In the genomic region with DNA sequence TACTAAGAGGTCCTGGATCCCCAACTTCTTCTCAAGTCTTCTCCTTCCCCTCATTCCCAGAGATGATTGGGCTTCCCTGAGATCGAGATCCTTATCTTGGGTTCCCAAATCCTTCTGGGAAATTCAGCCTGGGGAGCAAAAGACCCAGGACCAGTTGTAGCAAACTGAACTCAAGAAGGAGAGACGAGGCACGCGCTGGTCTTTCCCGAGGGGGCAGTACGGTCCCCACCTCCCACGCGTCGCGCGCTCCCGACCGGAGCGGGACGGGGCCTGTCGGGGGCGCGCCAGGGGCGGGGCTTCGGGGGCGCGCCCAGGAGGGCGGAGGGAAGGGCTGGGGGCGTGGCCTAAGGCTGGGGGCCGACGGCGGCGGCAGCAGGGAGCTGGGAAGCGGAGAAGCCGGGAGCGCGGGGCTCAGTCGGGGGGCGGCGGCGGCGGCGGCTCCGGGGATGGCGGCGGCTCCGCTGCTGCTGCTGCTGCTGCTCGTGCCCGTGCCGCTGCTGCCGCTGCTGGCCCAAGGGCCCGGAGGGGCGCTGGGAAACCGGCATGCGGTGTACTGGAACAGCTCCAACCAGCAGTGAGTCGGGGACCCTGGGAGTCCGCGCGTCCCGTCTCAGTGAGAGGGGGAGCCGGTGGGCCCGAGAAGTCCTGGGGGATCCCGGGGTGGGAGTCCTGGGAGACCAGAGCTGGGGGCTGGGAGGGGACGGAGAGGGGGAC, we compare ENCODE assay signal across 8 cellular contexts. TPM values are rescaled to one million over a fixed set of nuclear protein-coding genes. Genes with fewer than 3 reads are reported as not detected.
A peak's percentile ranks its signal among the peaks of the same experiment; 100 is the strongest.
DNase-seq lines count a peak whose midpoint lies in the region; ATAC-seq and TF ChIP-seq lines count a peak whose summit lies in the region.

A gene with protein sequence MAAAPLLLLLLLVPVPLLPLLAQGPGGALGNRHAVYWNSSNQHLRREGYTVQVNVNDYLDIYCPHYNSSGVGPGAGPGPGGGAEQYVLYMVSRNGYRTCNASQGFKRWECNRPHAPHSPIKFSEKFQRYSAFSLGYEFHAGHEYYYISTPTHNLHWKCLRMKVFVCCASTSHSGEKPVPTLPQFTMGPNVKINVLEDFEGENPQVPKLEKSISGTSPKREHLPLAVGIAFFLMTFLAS (plus strand): TSS at position 342 of the 714 bp plus-strand sequence. CDS start 105 bp downstream, at position 447.

- no peak for TF ChIP-seq CTCF in brain (conservative IDR thresholded peaks at IDR 0.05)

- H3K9me3 ChIP-seq in T-helper 17 cell (ENCODE audit: control insufficient read depth, low read length, poor library complexity, severe bottlenecking), result no peaks in the 10 kb centered on the region

- peak within 1 kb of the TSS; percentile 97 for H3K4me3 Mint-ChIP-seq in T-helper 17 cell
- H3K4me3 Mint-ChIP-seq in brain, result peak within 1 kb of the TSS; percentile 92 to 98 (median 97)

- DNase-seq in DMS53 (lab: John Stamatoyannopoulos, UW), result peak; percentile 74
- peak; percentile 98 for DNase-seq in HuH-7.5 (ENCODE audit: low spot score)
- DNase-seq in T-helper 17 cell, result peak; percentile 57 to 69 (median 69)
- peak; percentile 93 for DNase-seq in iPS-NIHi11 (ENCODE audit: low spot score)
- no peak for DNase-seq in DMS153 treated with DMSO at 0.1 percent for 48 hours (lab: John Stamatoyannopoulos, UW; ENCODE audit: unreplicated experiment)

- H3K27me3 Mint-ChIP-seq in T-helper 17 cell (peaks cover 27% of the 10 kb centered on the region), brain (peaks cover 21% of the 10 kb centered on the region)

- H3K27ac Mint-ChIP-seq in T-helper 17 cell (peak within 1 kb of the TSS; percentile 66), brain (peak within 1 kb of the TSS; percentile 84 to 99 (median 90))

- peak within 1 kb of the TSS; percentile 40 to 62 (median 51) for H3K4me3 ChIP-seq in skin epidermis

- peak within 1 kb of the TSS in 20 of 21 experiments; percentile 42 to 90 (median 78) for H3K27ac ChIP-seq in skin epidermis

- H3K36me3 Mint-ChIP-seq in T-helper 17 cell (ENCODE audit: low read depth), result peaks cover 4% of the 10 kb centered on the region
- no peaks in the 10 kb centered on the region for H3K36me3 Mint-ChIP-seq in brain

- ATAC-seq in T-helper 17 cell, result peak; percentile 55
- no peak for ATAC-seq in HG03565 (IDR thresholded peaks at IDR 0.05; ENCODE audit: unreplicated experiment)

- peaks cover 0 to 6% (median 0%) of the 10 kb centered on the region in 5 experiments for H3K9me3 Mint-ChIP-seq in brain

- peaks cover 31% of the 10 kb centered on the region for H3K4me1 Mint-ChIP-seq in T-helper 17 cell
- peaks cover 59% of the 10 kb centered on the region for H3K4me1 Mint-ChIP-seq in brain

RNA-seq across cellular contexts. Expression of the gene that starts here (rescaled TPM):
- total RNA-seq in T-helper 17 cell, result 1 to 10 TPM in 1 of 2 donors, under 1 TPM in 1; 0.29 to 1.3 TPM
- 34.9 TPM for polyA plus RNA-seq in brain (ENCODE audit: insufficient read depth, low read depth, low replicate concordance)
